8 cellular contexts compared by ENCODE assay signal in genomic region chr1:161038523-161039153, GRCh38. TPM values are rescaled to one million over a fixed set of nuclear protein-coding genes. Genes with fewer than 3 reads are reported as not detected.
DNase-seq lines count a peak whose midpoint lies in the region; ATAC-seq and TF ChIP-seq lines count a peak whose summit lies in the region.

A gene with protein sequence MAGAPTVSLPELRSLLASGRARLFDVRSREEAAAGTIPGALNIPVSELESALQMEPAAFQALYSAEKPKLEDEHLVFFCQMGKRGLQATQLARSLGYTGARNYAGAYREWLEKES (minus strand): TSS chr1:161038964. CDS start chr1:161038889, 75 bp downstream.

- H3K4me3 ChIP-seq in mucosa of descending colon = peak within 1 kb of the TSS; percentile 48

- H3K9me3 ChIP-seq in mucosa of descending colon = no peaks in the 10 kb centered on the region

- DNase-seq in GM13977 (ENCODE audit: low spot score) = peak; percentile 90
- peak; percentile 46 for DNase-seq in NCI-H2107 (lab: John Stamatoyannopoulos, UW)
- DNase-seq in activated CD4-positive, alpha-beta T cell treated with anti-CD3 and anti-CD28 coated beads, Interleukin-2, amount 50 U/mL, for 4 hours = peak; percentile 83
- peak; percentile 80 for DNase-seq in ecto neural progenitor cell (ENCODE audit: low spot score)
- peak; percentile 90 to 93 (median 91) for DNase-seq in mucosa of descending colon
- DNase-seq in stimulated activated CD8-positive, alpha-beta memory T cell treated with anti-CD3 and anti-CD28 coated beads, Interleukin-2, amount 100 ng/mL, for 1 hour (ENCODE audit: low read depth in 2 of 2) = peak; percentile 69 to 73
- no peak for DNase-seq in NCI-H1694 (lab: John Stamatoyannopoulos, UW)

- H3K4me1 ChIP-seq in mucosa of descending colon (ENCODE audit: low read depth) = peaks cover 21% of the 10 kb centered on the region

- intact Hi-C loops in mucosa of descending colon (cut with DNase I, micrococcal nuclease) = no loop called here

- ATAC-seq in HG02840 (IDR thresholded peaks at IDR 0.05; ENCODE audit: low FRiP score, unreplicated experiment) = peak; percentile 74
- peak; percentile 95 for ATAC-seq in mucosa of descending colon

- in situ Hi-C loops in GM13977 (cut with MboI; ENCODE audit: low pct_unique_long_range_greater_than_20kb, low sequenced_read_pairs, unreplicated experiment) = no loop called here

- peaks cover 17% of the 10 kb centered on the region for H3K36me3 ChIP-seq in mucosa of descending colon (ENCODE audit: low read depth)

- TF ChIP-seq CTCF in GM13977 (IDR thresholded peaks at IDR 0.05; ENCODE audit: extremely low read depth, insufficient read depth, missing control alignments) (no peak), mucosa of descending colon (IDR thresholded peaks at IDR 0.05) (no peak)

RNA-seq across cellular contexts. Expression of the gene that starts here (rescaled TPM):
- total RNA-seq in mucosa of descending colon = 100 to 1,000 TPM in 1 of 3 donors, 10 to 100 TPM in 2; 48.9 to 105 (median 80.1) TPM
